ENCODE assay signal across 8 cellular contexts in genomic region chr2:227509824-227510619, GRCh38. TPM values are rescaled to one million over a fixed set of nuclear protein-coding genes. Genes with fewer than 3 reads are reported as not detected.
DNase-seq lines count a peak whose midpoint lies in the region; ATAC-seq, FAIRE-seq and TF ChIP-seq lines count a peak whose summit lies in the region.
"Had no signal": no experiment of that assay in that cellular context is flagged by ENCODE, and none has a peak within 500 bp of the region (broad histone marks: within the 10 kb centered on the region; RNA-seq: fewer than 3 reads in every experiment).

No MANE protein-coding gene starts in this region.

- peaks cover 36% of the 10 kb centered on the region for H4K20me1 ChIP-seq in PC-9 (ENCODE audit: insufficient read depth)

- peak; percentile 5 for FAIRE-seq in GM18507 (lab: Jason Lieb, UNC)

- 38% methylated on average over 4 of the region's 4 CpGs for WGBS in prostate gland

- peaks cover 74% of the 10 kb centered on the region for H3K4me1 ChIP-seq in PC-9 (replicated peaks; ENCODE audit: insufficient read depth)
- H3K4me1 ChIP-seq in prostate gland (replicated peaks), result peaks cover 6% of the 10 kb centered on the region

- H3K36me3 ChIP-seq in PC-9 (ENCODE audit: low read depth), result peaks cover 34% of the 10 kb centered on the region; the same call in 1 of the 2 replicates
- H3K36me3 ChIP-seq in prostate gland, result no peaks in the 10 kb centered on the region

- CTCF ChIA-PET in PC-9 (lab: Charles Lee), result no interaction called here

- H3K9me2 ChIP-seq in PC-9 (ENCODE audit: insufficient read depth), result no peaks in the 10 kb centered on the region

- ATAC-seq in esophagus mucosa (peak; percentile 83), HG03460 (IDR thresholded peaks at IDR 0.05; ENCODE audit: unreplicated experiment) (no peak)

- H3K9me3 ChIP-seq in PC-9 (ENCODE audit: insufficient read depth, low read depth), result peaks cover 3% of the 10 kb centered on the region; the same call in 1 of the 2 replicates
- H3K9me3 ChIP-seq in prostate gland, result no peaks in the 10 kb centered on the region

- no peak overlapping the region for H3K4me3 ChIP-seq in PC-9
- no peak overlapping the region for H3K4me3 ChIP-seq in prostate gland

- H3F3A ChIP-seq in PC-9 (ENCODE audit: insufficient read depth, low read depth), result peaks cover 64% of the 10 kb centered on the region

- no TSS peak for BruUV-seq in PC-9 (replicated peaks; lab: Mats Ljungman, UMichigan)

- peaks cover 100% of the 10 kb centered on the region for H3K79me2 ChIP-seq in PC-9 (ENCODE audit: low read depth)

- peak overlapping the region; percentile 70 for H3K27ac ChIP-seq in PC-9
- no peak overlapping the region for H3K27ac ChIP-seq in prostate gland

- POLR2A ChIA-PET in PC-9 (lab: Charles Lee; ENCODE audit: unreplicated experiment), result interaction anchor here (1.0 kb wide), 1 partner anchor 37 kb away, joined by 7 read pairs; no protein-coding TSS in a partner anchor

- intact Hi-C loops in PC-9 (cut with micrococcal nuclease; ENCODE audit: unreplicated experiment), result no loop called here
- intact Hi-C loops in prostate gland (cut with DNase I), result no loop called here

- no peak for TF ChIP-seq POLR2A in prostate gland (IDR thresholded peaks at IDR 0.05)

- no peaks in the 10 kb centered on the region for H3K27me3 ChIP-seq in PC-9 (ENCODE audit: insufficient read depth, low read depth)
- H3K27me3 ChIP-seq in prostate gland (replicated peaks; ENCODE audit: insufficient read depth), result no peaks in the 10 kb centered on the region

- TF ChIP-seq CTCF in PC-9 (conservative IDR thresholded peaks at IDR 0.05), result no peak
- TF ChIP-seq CTCF in prostate gland (IDR thresholded peaks at IDR 0.05), result no peak

- DNase-seq in GM18507 (ENCODE audit: extremely low spot score, insufficient read length, low read depth) (no peak), PC-9 (peak; percentile 41 to 86), prostate gland (ENCODE audit: low spot score) (peak; percentile 30), iPS-NIHi7 (ENCODE audit: extremely low spot score) (no peak), NCI-H1417 treated with DMSO at 0.1 percent for 48 hours (lab: John Stamatoyannopoulos, UW) (no peak)
- DNase-seq: stimulated activated CD4-positive, alpha-beta T cell treated with anti-CD3 and anti-CD28 coated beads, Interleukin-1b, Interleukin-23, amount 100 ng/mL, for 48 hours had no signal

- peak overlapping the region; percentile 40 for H3K4me2 ChIP-seq in PC-9

- no peak overlapping the region for H2AFZ ChIP-seq in PC-9

RNA-seq across cellular contexts. Expression of gene AGFG1, which starts 38.1 kb away (rescaled TPM):
- 82.8 and 119 TPM in 2 replicates for total RNA-seq in PC-9 (2021)
- total RNA-seq in esophagus mucosa, result 62.4 TPM
- 10 to 100 TPM; 40.3 to 73.7 TPM for total RNA-seq in prostate gland

Comparison
In these comparisons a context has a peak if more than half of its experiments do, and no peak if none do; other contexts are left out.
1. DNase-seq: peak in PC-9 (2 of 2) and prostate gland (single experiment); none in GM18507 (single experiment), iPS-NIHi7 (single experiment) and NCI-H1417 treated with DMSO at 0.1 percent for 48 hours (single experiment).